ENCODE assay signal across 8 cellular contexts in the genomic region with DNA sequence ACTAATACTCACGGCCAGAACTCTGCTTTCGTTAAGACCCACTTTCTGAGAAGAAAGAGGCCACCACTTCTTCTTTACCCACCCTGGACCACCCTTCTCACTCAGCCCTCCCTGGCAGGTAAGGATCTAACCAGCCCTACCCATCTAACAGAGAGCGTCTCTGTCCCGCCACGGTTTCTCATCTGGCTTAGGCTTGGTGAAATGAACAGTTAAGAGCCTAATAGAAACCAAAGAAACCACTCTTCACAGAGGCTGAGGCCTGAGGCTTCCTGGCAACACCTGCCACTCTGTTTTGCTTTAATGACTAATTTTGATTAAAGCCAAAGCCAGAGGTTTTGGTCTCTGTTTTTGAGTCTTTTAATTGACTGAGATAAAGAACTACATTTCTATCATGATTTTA.
DNase-seq lines count a peak whose midpoint lies in the region; ATAC-seq and TF ChIP-seq lines count a peak whose summit lies in the region.

No MANE protein-coding gene starts in this region.

- peak overlapping the region; percentile 76 for H3K4me2 ChIP-seq in KMS-11

- peaks cover 33% of the 10 kb centered on the region for H3K4me1 ChIP-seq in KMS-11 (ENCODE audit: low read depth, poor library complexity, severe bottlenecking)

- H3K4me3 Mint-ChIP-seq in activated T-helper 1 cell treated with anti-CD3 and anti-CD28 coated beads, Interleukin-12 subunit alpha, Interleukin-12 subunit beta, Interleukin-2, Interleukin-4 antibody, amounts not matched to agents 30 ng/mL and 10 ng/mL and 1 ng/mL, durations not matched to agents 14 hours and 24 hours and 36 hours, result no peak overlapping the region
- H3K4me3 Mint-ChIP-seq in activated CD4-positive, alpha-beta T cell treated with anti-CD3 and anti-CD28 coated beads, Interleukin-2, amount 10 ng/mL, durations not matched to agents 7 days and 5 days, result no peak overlapping the region

- no peaks in the 10 kb centered on the region for H4K20me1 ChIP-seq in KMS-11 (ENCODE audit: insufficient read depth)

- no peaks in the 10 kb centered on the region for H3K9me3 Mint-ChIP-seq in activated T-helper 1 cell treated with anti-CD3 and anti-CD28 coated beads, Interleukin-12 subunit alpha, Interleukin-12 subunit beta, Interleukin-2, Interleukin-4 antibody, amounts not matched to agents 30 ng/mL and 10 ng/mL and 1 ng/mL, durations not matched to agents 14 hours and 24 hours and 36 hours
- no peaks in the 10 kb centered on the region for H3K9me3 Mint-ChIP-seq in activated CD4-positive, alpha-beta T cell treated with anti-CD3 and anti-CD28 coated beads, Interleukin-2, amount 10 ng/mL, durations not matched to agents 7 days and 5 days

- H3K4me3 ChIP-seq in KMS-11 (IDR thresholded peaks at IDR 0.05; ENCODE audit: insufficient read depth, low read depth, low read length), result no peak overlapping the region

- intact Hi-C loops in head of caudate nucleus (cut with DNase I), result no loop called here
- intact Hi-C loops in activated T-helper 1 cell treated with anti-CD3 and anti-CD28 coated beads, Interleukin-12 subunit alpha, Interleukin-12 subunit beta, Interleukin-2, Interleukin-4 antibody, amounts not matched to agents 30 ng/mL and 10 ng/mL and 1 ng/mL, durations not matched to agents 14 hours and 24 hours and 36 hours (cut with micrococcal nuclease), result no loop called here

- no peak overlapping the region for H3K27ac Mint-ChIP-seq in activated T-helper 1 cell treated with anti-CD3 and anti-CD28 coated beads, Interleukin-12 subunit alpha, Interleukin-12 subunit beta, Interleukin-2, Interleukin-4 antibody, amounts not matched to agents 30 ng/mL and 10 ng/mL and 1 ng/mL, durations not matched to agents 14 hours and 24 hours and 36 hours
- H3K27ac Mint-ChIP-seq in activated CD4-positive, alpha-beta T cell treated with anti-CD3 and anti-CD28 coated beads, Interleukin-2, amount 10 ng/mL, durations not matched to agents 7 days and 5 days, result no peak overlapping the region

- ATAC-seq in GM18498 (IDR thresholded peaks at IDR 0.05; ENCODE audit: unreplicated experiment) (peak; percentile 95), GM19397 (IDR thresholded peaks at IDR 0.05; ENCODE audit: unreplicated experiment) (peak; percentile 79), HG02885 (IDR thresholded peaks at IDR 0.05; ENCODE audit: poor library complexity, unreplicated experiment) (peak; percentile 84)

- POLR2A ChIA-PET in activated CD4-positive, alpha-beta T cell treated with anti-CD3 and anti-CD28 coated beads, Interleukin-2, amount 10 ng/mL, durations not matched to agents 7 days and 5 days (lab: Charles Lee), result no interaction called here

- peak overlapping the region; percentile 63 for H3K27ac ChIP-seq in KMS-11

- no peak for DNase-seq in head of caudate nucleus
- DNase-seq in superior temporal gyrus (ENCODE audit: extremely low spot score), result no peak
- DNase-seq in activated T-helper 1 cell treated with anti-CD3 and anti-CD28 coated beads, Interleukin-12 subunit alpha, Interleukin-12 subunit beta, Interleukin-2, Interleukin-4 antibody, amounts not matched to agents 30 ng/mL and 10 ng/mL and 1 ng/mL, durations not matched to agents 14 hours and 24 hours and 36 hours (ENCODE audit: low spot score), result no peak
- DNase-seq in activated CD4-positive, alpha-beta T cell treated with anti-CD3 and anti-CD28 coated beads, Interleukin-2, amount 10 ng/mL, durations not matched to agents 7 days and 5 days, result no peak

- no peaks in the 10 kb centered on the region for H3K36me3 Mint-ChIP-seq in activated T-helper 1 cell treated with anti-CD3 and anti-CD28 coated beads, Interleukin-12 subunit alpha, Interleukin-12 subunit beta, Interleukin-2, Interleukin-4 antibody, amounts not matched to agents 30 ng/mL and 10 ng/mL and 1 ng/mL, durations not matched to agents 14 hours and 24 hours and 36 hours (ENCODE audit: low read depth)
- no peaks in the 10 kb centered on the region for H3K36me3 Mint-ChIP-seq in activated CD4-positive, alpha-beta T cell treated with anti-CD3 and anti-CD28 coated beads, Interleukin-2, amount 10 ng/mL, durations not matched to agents 7 days and 5 days (ENCODE audit: low read depth)

- H3K27me3 ChIP-seq in KMS-11 (ENCODE audit: insufficient read depth, low read depth), result peaks cover 9% of the 10 kb centered on the region; the same call in 1 of the 2 replicates

- CTCF ChIA-PET in activated CD4-positive, alpha-beta T cell treated with anti-CD3 and anti-CD28 coated beads, Interleukin-2, amount 10 ng/mL, durations not matched to agents 7 days and 5 days (lab: Charles Lee), result interaction anchor here (1.2 kb wide), 1 partner anchor 12 kb away, joined by 3 read pairs; no protein-coding TSS in a partner anchor

- no peak for TF ChIP-seq CTCF in KMS-11 (conservative IDR thresholded peaks at IDR 0.05; ENCODE audit: low read depth, low read length)

- H3K4me1 Mint-ChIP-seq in activated T-helper 1 cell treated with anti-CD3 and anti-CD28 coated beads, Interleukin-12 subunit alpha, Interleukin-12 subunit beta, Interleukin-2, Interleukin-4 antibody, amounts not matched to agents 30 ng/mL and 10 ng/mL and 1 ng/mL, durations not matched to agents 14 hours and 24 hours and 36 hours (ENCODE audit: low read depth), result no peaks in the 10 kb centered on the region
- peaks cover 11% of the 10 kb centered on the region for H3K4me1 Mint-ChIP-seq in activated CD4-positive, alpha-beta T cell treated with anti-CD3 and anti-CD28 coated beads, Interleukin-2, amount 10 ng/mL, durations not matched to agents 7 days and 5 days

- no peaks in the 10 kb centered on the region for H3K36me3 ChIP-seq in KMS-11 (ENCODE audit: insufficient read depth)

- peaks cover 2% of the 10 kb centered on the region for H3K27me3 Mint-ChIP-seq in activated T-helper 1 cell treated with anti-CD3 and anti-CD28 coated beads, Interleukin-12 subunit alpha, Interleukin-12 subunit beta, Interleukin-2, Interleukin-4 antibody, amounts not matched to agents 30 ng/mL and 10 ng/mL and 1 ng/mL, durations not matched to agents 14 hours and 24 hours and 36 hours (ENCODE audit: insufficient read depth)
- no peaks in the 10 kb centered on the region for H3K27me3 Mint-ChIP-seq in activated CD4-positive, alpha-beta T cell treated with anti-CD3 and anti-CD28 coated beads, Interleukin-2, amount 10 ng/mL, durations not matched to agents 7 days and 5 days

- H3K79me2 ChIP-seq in KMS-11 (ENCODE audit: insufficient read depth, low read depth), result no peaks in the 10 kb centered on the region

- H2AFZ ChIP-seq in KMS-11 (ENCODE audit: low read depth), result no peak overlapping the region

- H3K9ac ChIP-seq in KMS-11, result peak overlapping the region; percentile 17; the same call in 1 of the 2 replicates
